8 cellular contexts compared by ENCODE assay signal in the genomic region with DNA sequence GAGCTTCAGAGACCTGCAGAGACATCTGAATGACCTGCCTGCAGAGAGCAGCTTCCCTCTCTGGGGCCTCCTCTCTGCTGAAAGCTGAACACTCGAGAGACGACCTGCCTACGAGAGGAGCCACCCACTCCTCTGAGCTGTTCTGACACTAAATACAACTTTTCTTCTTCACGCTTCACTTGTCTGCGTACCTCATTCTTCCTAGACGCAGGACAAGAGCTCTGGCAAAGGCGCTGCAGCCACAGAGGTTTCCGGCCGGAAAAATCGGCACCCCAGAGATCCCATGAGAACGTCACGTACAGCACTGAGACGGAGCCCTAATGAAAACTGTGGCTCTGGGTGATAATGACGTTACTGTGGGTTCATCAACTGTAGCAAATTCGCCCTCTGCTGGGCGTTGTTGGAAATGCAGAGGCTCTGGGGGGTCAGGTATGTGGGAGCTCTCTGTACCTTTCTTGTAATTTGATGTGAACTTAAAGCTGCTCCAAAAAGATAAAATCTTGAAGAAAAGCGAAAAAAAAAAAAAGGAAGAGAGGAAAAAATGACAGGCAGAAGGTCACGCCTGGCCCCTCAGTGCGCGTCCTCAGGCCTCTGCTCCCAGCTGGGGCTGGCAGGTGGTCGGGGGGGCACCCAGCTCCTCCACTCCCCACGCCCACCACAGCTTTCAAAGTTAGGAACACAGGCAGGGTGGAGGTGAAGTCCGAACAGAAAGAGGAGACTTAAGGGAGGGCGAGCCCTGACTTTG.
DNase-seq lines count a peak whose midpoint lies in the region; ATAC-seq and TF ChIP-seq lines count a peak whose summit lies in the region.

No MANE protein-coding gene starts in this region.

- H3K36me3 ChIP-seq in kidney epithelial cell (ENCODE audit: control insufficient read depth, insufficient read depth, low read length) = no peaks in the 10 kb centered on the region

- ATAC-seq in HG02981 (IDR thresholded peaks at IDR 0.05; ENCODE audit: unreplicated experiment) = peak; percentile 78

- H3K27me3 ChIP-seq in kidney epithelial cell (ENCODE audit: control insufficient read depth, insufficient read depth, low read length) = no peaks in the 10 kb centered on the region

- H3K4me3 ChIP-seq in WI38 (ENCODE audit: low read depth, low read length) = 0 out of 2 replicates have a peak overlapping the region, but pooled peaks have one; percentile 1
- H3K4me3 ChIP-seq in cardiac fibroblast (replicated peaks in 1 of 2; ENCODE audit: low read depth in 2 of 2, low read length in 2 of 2) = peak overlapping the region; percentile 32 to 48
- H3K4me3 ChIP-seq in kidney epithelial cell (ENCODE audit: low read depth, low read length) = no peak overlapping the region

- TF ChIP-seq CTCF in WI38 (IDR thresholded peaks at IDR 0.05; ENCODE audit: low read depth, low read length) = peak; percentile 83
- TF ChIP-seq CTCF in cardiac fibroblast (IDR thresholded peaks at IDR 0.05; ENCODE audit: low read depth, low read length) = peak; percentile 87
- TF ChIP-seq CTCF in kidney epithelial cell (IDR thresholded peaks at IDR 0.05; ENCODE audit: insufficient read depth, low read length, poor library complexity, severe bottlenecking) = peak; percentile 71

- DNase-seq in NCI-H1436 (lab: John Stamatoyannopoulos, UW) (peak; percentile 68), NCI-H1436 treated with DMSO at 0.1 percent for 48 hours (lab: John Stamatoyannopoulos, UW) (no peak), NCI-H2107 (lab: John Stamatoyannopoulos, UW) (peak; percentile 14), cardiac fibroblast (ENCODE audit: low read depth in 2 of 2) (peak; percentile 80 to 82), kidney epithelial cell (ENCODE audit: low read depth) (peak; percentile 7)
- peak; percentile 94 for DNase-seq in stimulated activated CD4-positive, alpha-beta T cell treated with anti-CD3 and anti-CD28 coated beads, Interleukin-15, amount 100 ng/mL, for 24 hours
